9 cellular contexts compared by ENCODE assay signal in the genomic region with DNA sequence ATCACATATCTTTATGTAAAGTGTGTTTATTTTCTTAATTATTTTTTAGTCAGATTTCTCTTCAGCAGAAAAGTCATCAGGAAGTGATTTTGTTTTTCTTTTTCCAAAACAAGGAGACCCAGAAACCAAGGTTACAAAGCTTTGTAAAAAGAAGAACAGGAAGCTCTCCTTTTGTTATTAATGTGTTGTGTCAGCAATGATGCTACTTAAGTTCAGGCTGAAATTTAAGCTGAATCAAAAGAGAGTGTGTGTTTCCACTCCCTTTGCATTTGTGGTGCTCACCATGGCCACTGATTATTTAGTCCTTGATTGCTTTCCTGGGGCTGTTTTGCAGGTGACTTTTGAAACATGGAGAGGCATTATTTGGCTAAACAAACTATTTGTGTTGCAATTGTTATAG.
DNase-seq lines count a peak whose midpoint lies in the region; ATAC-seq, FAIRE-seq and TF ChIP-seq lines count a peak whose summit lies in the region.
"Had no signal": no experiment of that assay in that cellular context is flagged by ENCODE, and none has a peak within 500 bp of the region (broad histone marks: within the 10 kb centered on the region; RNA-seq: fewer than 3 reads in every experiment).

No MANE protein-coding gene starts in this region.

- no peaks in the 10 kb centered on the region for H3F3A ChIP-seq in GM23248 (ENCODE audit: insufficient read depth)

- H3K36me3 Mint-ChIP-seq in HFFc6 (ENCODE audit: low read depth) = no peaks in the 10 kb centered on the region; the same call in 1 of the 2 replicates

- no peaks in the 10 kb centered on the region for H3K9me1 ChIP-seq in endothelial cell of umbilical vein (replicated peaks; ENCODE audit: control insufficient read depth, extremely low read depth, insufficient read depth, low read length)

- in situ Hi-C loops in GM23248 (cut with MboI) = no loop called here

- peak overlapping the region; percentile 49 for H3K4me2 ChIP-seq in endothelial cell of umbilical vein (ENCODE audit: insufficient read depth, low read length)
- H3K4me2 ChIP-seq in GM23248 (ENCODE audit: unreplicated experiment) = no peak overlapping the region

- POLR2A ChIA-PET in endothelial cell of umbilical vein (lab: Charles Lee) = no interaction called here

- H3K27ac Mint-ChIP-seq in HFFc6 = no peak overlapping the region

- CTCF ChIA-PET in endothelial cell of umbilical vein (lab: Charles Lee) = interaction anchor here (1.1 kb wide), 1 partner anchor 18 kb away, joined by 4 read pairs; no protein-coding TSS in a partner anchor

- H3K36me3 ChIP-seq in endothelial cell of umbilical vein (ENCODE audit: control insufficient read depth in 2 of 2, extremely low read depth in 1 of 2, insufficient read depth in 2 of 2, low read length in 2 of 2) (no peaks in the 10 kb centered on the region), upper lobe of right lung (no peaks in the 10 kb centered on the region), GM23248 (ENCODE audit: low read depth) (no peaks in the 10 kb centered on the region)

- H3K27ac ChIP-seq in endothelial cell of umbilical vein (ENCODE audit: insufficient read depth, low read depth, low read length) = no peak overlapping the region
- peak overlapping the region; percentile 65 for H3K27ac ChIP-seq in upper lobe of right lung
- no peak overlapping the region for H3K27ac ChIP-seq in GM23248

- TF ChIP-seq CTCF in endothelial cell of umbilical vein (IDR thresholded peaks at IDR 0.05; ENCODE audit: extremely low read depth in 1 of 2, insufficient read depth in 1 of 2, low read depth in 1 of 2, low read length in 2 of 2) (no peak), upper lobe of right lung (IDR thresholded peaks at IDR 0.05) (no peak), HFFc6 (IDR thresholded peaks at IDR 0.05) (no peak)

- H3K9me3 Mint-ChIP-seq in HFFc6 = no peaks in the 10 kb centered on the region

- no peak overlapping the region for H2AFZ ChIP-seq in endothelial cell of umbilical vein (ENCODE audit: low read depth, low read length)
- no peak overlapping the region for H2AFZ ChIP-seq in GM23248

- H3K9me3 ChIP-seq in endothelial cell of umbilical vein (replicated peaks; ENCODE audit: control insufficient read depth, insufficient read depth, low read length) = no peaks in the 10 kb centered on the region
- H3K9me3 ChIP-seq in upper lobe of right lung = no peaks in the 10 kb centered on the region
- H3K9me3 ChIP-seq in GM23248 (ENCODE audit: low read depth) = no peaks in the 10 kb centered on the region

- peak; percentile 58 for ATAC-seq in Right ventricle myocardium superior (ENCODE audit: poor library complexity)
- peak; percentile 43 for ATAC-seq in upper lobe of right lung

- H3K9me2 ChIP-seq in GM23248 (ENCODE audit: insufficient read depth) = no peaks in the 10 kb centered on the region

- intact Hi-C loops in Right ventricle myocardium superior (cut with DNase I) (no loop called here), cardiac septum (cut with DNase I) (no loop called here), endothelial cell of umbilical vein (cut with micrococcal nuclease) (loop anchor here (2.0 to 10.0 kb wide), 3 partner anchors 85 to 391 kb away; no protein-coding TSS in a partner anchor), upper lobe of right lung (cut with DNase I) (no loop called here)

- peak; percentile 76 for FAIRE-seq in endothelial cell of umbilical vein (lab: Jason Lieb, UNC)
- FAIRE-seq: G401.6 had no signal

- TF ChIP-seq POLR2A in endothelial cell of umbilical vein (IDR thresholded peaks at IDR 0.05; ENCODE audit: low read depth, low read length) = no peak

- no peak for DNase-seq in Right ventricle myocardium superior
- no peak for DNase-seq in cardiac septum (ENCODE audit: low spot score)
- peak; percentile 11 for DNase-seq in NCI-H1417 treated with DMSO at 0.1 percent for 48 hours (lab: John Stamatoyannopoulos, UW)
- DNase-seq in endothelial cell of umbilical vein (ENCODE audit: low read depth, low spot score) = peak; percentile 59
- DNase-seq in upper lobe of right lung = no peak
- no peak for DNase-seq in HFFc6
- DNase-seq in GM23248 = no peak
- DNase-seq in globus pallidus (ENCODE audit: low spot score) = no peak

- peaks cover 18% of the 10 kb centered on the region for H3K4me1 ChIP-seq in endothelial cell of umbilical vein (ENCODE audit: control insufficient read depth, extremely low read depth, insufficient read depth, low read length)
- peaks cover 5% of the 10 kb centered on the region for H3K4me1 ChIP-seq in upper lobe of right lung
- H3K4me1 ChIP-seq in GM23248 (ENCODE audit: insufficient read depth) = no peaks in the 10 kb centered on the region

- no peak overlapping the region for H3K4me3 ChIP-seq in endothelial cell of umbilical vein (replicated peaks in 1 of 3; ENCODE audit: insufficient read depth in 1 of 3, low read depth in 1 of 3, low read length in 3 of 3)
- H3K4me3 ChIP-seq in upper lobe of right lung = no peak overlapping the region
- H3K4me3 ChIP-seq in GM23248 = no peak overlapping the region

- peaks cover 17% of the 10 kb centered on the region for H3K4me1 Mint-ChIP-seq in HFFc6 (ENCODE audit: low read depth)

- H3K9ac ChIP-seq in endothelial cell of umbilical vein (replicated peaks; ENCODE audit: extremely low read depth, insufficient read depth, low read length) (no peak overlapping the region), GM23248 (no peak overlapping the region)

- H3K79me2 ChIP-seq in endothelial cell of umbilical vein (ENCODE audit: control insufficient read depth, insufficient read depth, low read length) (no peaks in the 10 kb centered on the region), GM23248 (ENCODE audit: insufficient read depth) (no peaks in the 10 kb centered on the region)

- H3K4me3 Mint-ChIP-seq in HFFc6 = no peak overlapping the region

- no peaks in the 10 kb centered on the region for H3K27me3 Mint-ChIP-seq in HFFc6 (ENCODE audit: insufficient read depth)

- dilution Hi-C loops in endothelial cell of umbilical vein (cut with MboI; ENCODE audit: extremely low pct_ligation_motif_present, low sequenced_read_pairs) = no loop called here

- H3K27me3 ChIP-seq in endothelial cell of umbilical vein (ENCODE audit: control insufficient read depth in 2 of 2, insufficient read depth in 2 of 2, low read length in 2 of 2) (no peaks in the 10 kb centered on the region), upper lobe of right lung (no peaks in the 10 kb centered on the region), GM23248 (replicated peaks; ENCODE audit: insufficient read depth) (peaks cover 14% of the 10 kb centered on the region)

- H4K20me1 ChIP-seq in endothelial cell of umbilical vein (replicated peaks; ENCODE audit: control insufficient read depth, extremely low read depth, insufficient read depth, low read length) (no peaks in the 10 kb centered on the region), GM23248 (ENCODE audit: insufficient read depth) (no peaks in the 10 kb centered on the region)

- BruUV-seq in endothelial cell of umbilical vein (replicated peaks; lab: Mats Ljungman, UMichigan) = no TSS peak

TF ChIP-seq in endothelial cell of umbilical vein, 7 proteins besides CTCF, POLR2A, EP300 and RAD21:
- TF ChIP-seq JUN (IDR thresholded peaks at IDR 0.05; ENCODE audit: borderline replicate concordance, insufficient read depth, insufficient read length, low read depth) (no peak), MAX (IDR thresholded peaks at IDR 0.05; ENCODE audit: insufficient read depth, insufficient read length) (no peak), MYC (IDR thresholded peaks at IDR 0.05; ENCODE audit: low read depth, low read length) (no peak), FOS (IDR thresholded peaks at IDR 0.05; ENCODE audit: borderline replicate concordance, insufficient read depth, low read length) (no peak)

Comparison
In these comparisons a context has a peak if more than half of its experiments do, and no peak if none do; other contexts are left out.
1. DNase-seq: peak in NCI-H1417 treated with DMSO at 0.1 percent for 48 hours (single experiment) and endothelial cell of umbilical vein (single experiment); none in Right ventricle myocardium superior (single experiment), cardiac septum (single experiment), upper lobe of right lung (single experiment), HFFc6 (single experiment), GM23248 (single experiment) and globus pallidus (single experiment).